ENCODE assay signal across 1 cellular context in the genomic region with DNA sequence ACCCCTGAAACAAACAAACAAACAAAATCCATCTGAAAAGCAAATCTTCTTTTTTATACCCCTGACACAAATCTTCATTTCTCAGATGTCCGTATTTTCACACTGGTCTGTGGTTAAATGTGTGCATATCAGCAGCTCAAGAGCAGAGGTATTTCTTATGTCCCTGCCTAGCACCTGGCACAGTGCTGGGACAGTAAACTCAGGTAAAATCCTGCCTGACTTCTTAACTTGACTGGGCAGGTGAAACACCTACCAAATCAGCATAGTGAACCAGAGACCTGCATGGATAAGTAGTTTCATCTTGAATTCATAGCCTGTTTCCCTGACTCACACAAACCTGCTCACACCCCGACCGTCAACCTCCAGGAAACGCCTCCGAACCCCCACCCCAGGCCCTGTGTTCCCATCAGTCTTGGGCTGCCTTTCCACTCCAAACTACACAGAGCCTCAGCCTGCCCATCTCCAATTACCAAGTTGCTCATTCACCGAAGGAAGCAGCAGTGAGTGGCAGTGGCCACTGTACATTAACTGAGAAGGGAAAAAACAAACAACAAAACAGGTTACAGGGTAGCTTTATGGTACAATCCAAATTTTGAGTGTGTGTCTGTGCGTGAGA.
TF ChIP-seq lines count a peak whose summit lies in the region.

No MANE protein-coding gene starts in this region.

TF ChIP-seq in IMR-90, 13 proteins besides CTCF, POLR2A, EP300 and RAD21:
- TF ChIP-seq, protein P1, sequence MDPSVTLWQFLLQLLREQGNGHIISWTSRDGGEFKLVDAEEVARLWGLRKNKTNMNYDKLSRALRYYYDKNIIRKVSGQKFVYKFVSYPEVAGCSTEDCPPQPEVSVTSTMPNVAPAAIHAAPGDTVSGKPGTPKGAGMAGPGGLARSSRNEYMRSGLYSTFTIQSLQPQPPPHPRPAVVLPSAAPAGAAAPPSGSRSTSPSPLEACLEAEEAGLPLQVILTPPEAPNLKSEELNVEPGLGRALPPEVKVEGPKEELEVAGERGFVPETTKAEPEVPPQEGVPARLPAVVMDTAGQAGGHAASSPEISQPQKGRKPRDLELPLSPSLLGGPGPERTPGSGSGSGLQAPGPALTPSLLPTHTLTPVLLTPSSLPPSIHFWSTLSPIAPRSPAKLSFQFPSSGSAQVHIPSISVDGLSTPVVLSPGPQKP (IDR thresholded peaks at IDR 0.05; ENCODE audit: borderline replicate concordance, low read depth, low read length), result no peak
- TF ChIP-seq MAFK (IDR thresholded peaks at IDR 0.05; ENCODE audit: low read depth, low read length) (no peak), RCOR1 (IDR thresholded peaks at IDR 0.05; ENCODE audit: insufficient replicate concordance, low read length) (no peak), NFE2L2 (IDR thresholded peaks at IDR 0.05; ENCODE audit: low read depth, low read length) (no peak), CEBPB (IDR thresholded peaks at IDR 0.05; ENCODE audit: low read depth, low read length) (no peak), CHD1 (IDR thresholded peaks at IDR 0.05; ENCODE audit: low read depth, low read length) (no peak), BHLHE40 (IDR thresholded peaks at IDR 0.05; ENCODE audit: low read depth, low read length) (no peak), MXI1 (IDR thresholded peaks at IDR 0.05; ENCODE audit: borderline replicate concordance, low read depth, low read length) (no peak), SMC3 (IDR thresholded peaks at IDR 0.05; ENCODE audit: low read depth, low read length) (no peak), RFX5 (IDR thresholded peaks at IDR 0.05; ENCODE audit: low read depth, low read length) (no peak)
- TF ChIP-seq, protein P2, sequence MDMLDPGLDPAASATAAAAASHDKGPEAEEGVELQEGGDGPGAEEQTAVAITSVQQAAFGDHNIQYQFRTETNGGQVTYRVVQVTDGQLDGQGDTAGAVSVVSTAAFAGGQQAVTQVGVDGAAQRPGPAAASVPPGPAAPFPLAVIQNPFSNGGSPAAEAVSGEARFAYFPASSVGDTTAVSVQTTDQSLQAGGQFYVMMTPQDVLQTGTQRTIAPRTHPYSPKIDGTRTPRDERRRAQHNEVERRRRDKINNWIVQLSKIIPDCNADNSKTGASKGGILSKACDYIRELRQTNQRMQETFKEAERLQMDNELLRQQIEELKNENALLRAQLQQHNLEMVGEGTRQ (IDR thresholded peaks at IDR 0.05; ENCODE audit: low read depth, low read length), result no peak
